Comparison of ENCODE assay signal across 8 cellular contexts in genomic region chr6:85641522-85641915, GRCh38. TPM values are rescaled to one million over a fixed set of nuclear protein-coding genes. Genes with fewer than 3 reads are reported as not detected.
A peak's percentile ranks its signal among the peaks of the same experiment; 100 is the strongest.
DNase-seq lines count a peak whose midpoint lies in the region; ATAC-seq and TF ChIP-seq lines count a peak whose summit lies in the region.

No MANE protein-coding gene starts in this region.

- no peaks in the 10 kb centered on the region for H3K9me3 ChIP-seq in MM.1S (replicated peaks; ENCODE audit: insufficient read depth, low read length)
- no peaks in the 10 kb centered on the region for H3K9me3 ChIP-seq in mononuclear cell (ENCODE audit: low read depth, low read length)

- H3K27ac ChIP-seq in MM.1S (ENCODE audit: low read length) (peak overlapping the region; percentile 100; the same call in 1 of the 2 replicates), caudate nucleus (ENCODE audit: low read depth, low read length) (peak overlapping the region; percentile 99)

- H3K4me2 ChIP-seq in MM.1S (ENCODE audit: low read depth, low read length): peak overlapping the region; percentile 79

- peak overlapping the region; percentile 99 for H3K4me3 ChIP-seq in MM.1S (ENCODE audit: low read length)
- peak overlapping the region; percentile 100 for H3K4me3 ChIP-seq in mononuclear cell (ENCODE audit: low read length)

- H3K79me2 ChIP-seq in MM.1S (ENCODE audit: low read length): peaks cover 69% of the 10 kb centered on the region

- no peak for ATAC-seq in HG02884 (IDR thresholded peaks at IDR 0.05; ENCODE audit: unreplicated experiment)
- no peak for ATAC-seq in GM19455 (IDR thresholded peaks at IDR 0.05; ENCODE audit: unreplicated experiment)

- no peaks in the 10 kb centered on the region for H3K9me2 ChIP-seq in MM.1S (replicated peaks; ENCODE audit: insufficient read depth, low read length)

- H3K4me1 ChIP-seq in MM.1S (ENCODE audit: low read length) (peaks cover 17% of the 10 kb centered on the region), mononuclear cell (ENCODE audit: insufficient read depth, low read length) (peaks cover 44% of the 10 kb centered on the region)

- H3K27me3 ChIP-seq in MM.1S (replicated peaks; ENCODE audit: insufficient read depth, low read length) (no peaks in the 10 kb centered on the region), mononuclear cell (ENCODE audit: insufficient read depth, low read length) (no peaks in the 10 kb centered on the region)

- H3F3A ChIP-seq in MM.1S (ENCODE audit: insufficient read depth, low read length): peaks cover 13% of the 10 kb centered on the region

- H3K36me3 ChIP-seq in MM.1S (replicated peaks; ENCODE audit: insufficient read depth, low read length): peaks cover 21% of the 10 kb centered on the region; the same call in 1 of the 2 replicates

- H4K20me1 ChIP-seq in MM.1S (ENCODE audit: insufficient read depth, low read length): peaks cover 40% of the 10 kb centered on the region

- DNase-seq in EH (ENCODE audit: low read depth) (peak; percentile 17), MM.1S (peak; percentile 10), caudate nucleus (lab: John Stamatoyannopoulos, UW) (peak in 2 of 61 donors; percentile 40 to 48), GOT3 (lab: John Stamatoyannopoulos, UW) (no peak), NCI-H2029 treated with DMSO at 0.1 percent for 48 hours (lab: John Stamatoyannopoulos, UW) (no peak)

- H2AFZ ChIP-seq in MM.1S (ENCODE audit: low read length): no peak overlapping the region

- TF ChIP-seq CTCF in MM.1S (IDR thresholded peaks at IDR 0.05; ENCODE audit: low read length): no peak

- peak overlapping the region; percentile 100 for H3K9ac ChIP-seq in MM.1S (ENCODE audit: low read length)

RNA-seq across cellular contexts. Expression of gene SYNCRIP, which starts 1.2 kb away (rescaled TPM):
- total RNA-seq in mononuclear cell: 52.4 TPM

RNA-seq across cellular contexts. Expression of gene SNX14, which starts 47.9 kb away (rescaled TPM):
- total RNA-seq in mononuclear cell: 59.7 TPM

Comparison
In these comparisons a context has a peak if more than half of its experiments do, and no peak if none do; other contexts are left out.
1. DNase-seq: peak in EH (single experiment) and MM.1S (single experiment); none in GOT3 (single experiment) and NCI-H2029 treated with DMSO at 0.1 percent for 48 hours (single experiment).